Comparison of ENCODE assay signal across 25 cellular contexts in the genomic region with DNA sequence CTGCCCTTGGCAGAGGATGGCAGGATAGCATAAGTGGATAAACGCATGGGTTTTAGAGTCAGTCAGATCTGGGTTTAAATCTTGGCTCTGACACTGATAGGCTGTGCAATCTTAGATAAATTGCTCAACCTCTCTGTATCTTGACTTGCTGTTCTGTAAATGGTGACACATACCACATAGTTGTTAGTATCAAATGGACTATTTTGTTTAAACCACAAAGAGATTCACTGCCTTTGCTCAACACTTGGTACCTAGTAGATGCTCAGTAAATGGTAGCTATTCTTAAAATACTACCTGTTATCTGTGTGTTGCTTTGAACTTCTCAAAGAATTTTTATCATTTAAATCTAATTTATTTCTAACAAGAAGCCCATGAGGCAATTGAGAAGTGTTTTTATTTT. TPM values are rescaled to one million over a fixed set of nuclear protein-coding genes. Genes with fewer than 3 reads are reported as not detected.
DNase-seq lines count a peak whose midpoint lies in the region; FAIRE-seq and TF ChIP-seq lines count a peak whose summit lies in the region.
"Had no signal": no experiment of that assay in that cellular context is flagged by ENCODE, and none has a peak within 500 bp of the region (broad histone marks: within the 10 kb centered on the region; RNA-seq: fewer than 3 reads in every experiment).

No MANE protein-coding gene starts in this region.

- H3K9me3 Mint-ChIP-seq in MCF 10A (ENCODE audit: unreplicated experiment) (no peaks in the 10 kb centered on the region), nephron progenitor cell (no peaks in the 10 kb centered on the region)
- H3K9me3 Mint-ChIP-seq: CD4-positive, CD25-positive, alpha-beta regulatory T cell; H9; HFFc6 had no signal

- H3K27me3 Mint-ChIP-seq in MCF 10A (ENCODE audit: insufficient read depth, unreplicated experiment) (no peaks in the 10 kb centered on the region), nephron progenitor cell (ENCODE audit: low read depth, poor library complexity) (peaks cover 5% of the 10 kb centered on the region)

- no peaks in the 10 kb centered on the region for H3K9me3 ChIP-seq in breast epithelium
- no peaks in the 10 kb centered on the region for H3K9me3 ChIP-seq in kidney (ENCODE audit: control insufficient read depth in 1 of 2, low read length in 2 of 2)
- H3K9me3 ChIP-seq: BE2C had no signal

- H3K27me3 ChIP-seq in breast epithelium (no peaks in the 10 kb centered on the region), dorsolateral prefrontal cortex (no peaks in the 10 kb centered on the region)
- H3K27me3 ChIP-seq: BE2C had no signal

- H3K4me1 Mint-ChIP-seq in MCF 10A (ENCODE audit: insufficient read depth, unreplicated experiment), result peaks cover 6% of the 10 kb centered on the region
- peaks cover 80% of the 10 kb centered on the region for H3K4me1 Mint-ChIP-seq in nephron progenitor cell

- TF ChIP-seq POLR2A in breast epithelium (IDR thresholded peaks at IDR 0.05), result no peak

- no peak for TF ChIP-seq CTCF in breast epithelium (IDR thresholded peaks at IDR 0.05)
- no peak for TF ChIP-seq CTCF in MCF 10A (IDR thresholded peaks at IDR 0.05; ENCODE audit: unreplicated experiment)
- TF ChIP-seq CTCF in dorsolateral prefrontal cortex (IDR thresholded peaks at IDR 0.05 in 54 of 56, conservative IDR thresholded peaks at IDR 0.05 in 2 of 56; ENCODE audit: low read depth in 1 of 56, partially characterized antibody in 56 of 56), result no peak
- no peak for TF ChIP-seq CTCF in nephron progenitor cell (IDR thresholded peaks at IDR 0.05)
- no peak for TF ChIP-seq CTCF in kidney (IDR thresholded peaks at IDR 0.05; ENCODE audit: borderline replicate concordance, extremely low read depth, insufficient read depth)

- H3K4me3 Mint-ChIP-seq in MCF 10A (ENCODE audit: unreplicated experiment) (no peak overlapping the region), nephron progenitor cell (no peak overlapping the region)
- H3K4me3 Mint-ChIP-seq: CD4-positive, CD25-positive, alpha-beta regulatory T cell; GM23338; H9; HFFc6 had no signal

- BruUV-seq in MCF 10A (replicated peaks; lab: Mats Ljungman, UMichigan), result no TSS peak

- no peak overlapping the region for H3K9ac ChIP-seq in kidney (ENCODE audit: low read length in 2 of 2)

- no peak for DNase-seq in breast epithelium (ENCODE audit: low spot score in 2 of 2)
- DNase-seq in MCF 10A (ENCODE audit: unreplicated experiment), result no peak
- no peak for DNase-seq in dorsolateral prefrontal cortex
- DNase-seq in nephron progenitor cell, result no peak
- DNase-seq in activated T-cell treated with anti-CD3 and anti-CD28 coated beads, Interleukin-2, amount 50 U/mL, for 48 hours, result no peak
- no peak for DNase-seq in DMS 273 treated with DMSO at 0.1 percent for 48 hours (lab: John Stamatoyannopoulos, UW)
- no peak for DNase-seq in kidney
- DNase-seq in NCI-H510A (lab: John Stamatoyannopoulos, UW), result no peak
- DNase-seq: BE2C; CD4-positive, CD25-positive, alpha-beta regulatory T cell; H9; HFFc6; KG1; MM.1S; NCI-H2029; NCI-H446; NCI-H526; NCI-H82; SHP77 had no signal

- POLR2A ChIA-PET in MCF 10A (lab: Yijun Ruan, JAX), result interaction anchor here (1.2 to 2.2 kb wide), 2 partner anchors 10 to 12 kb away, joined by 4 to 8 read pairs; no protein-coding TSS in a partner anchor

- FAIRE-seq in kidney (lab: Jason Lieb, UNC), result no peak
- FAIRE-seq: D721Med, G401.6 had no signal

- H3K36me3 Mint-ChIP-seq in MCF 10A (ENCODE audit: insufficient read depth, unreplicated experiment), result peaks cover 8% of the 10 kb centered on the region
- peaks cover 58% of the 10 kb centered on the region for H3K36me3 Mint-ChIP-seq in nephron progenitor cell (ENCODE audit: low read depth)
- H3K36me3 Mint-ChIP-seq: CD4-positive, CD25-positive, alpha-beta regulatory T cell had no signal

- H3K4me3 ChIP-seq in breast epithelium (no peak overlapping the region), dorsolateral prefrontal cortex (no peak overlapping the region), kidney (ENCODE audit: low read length in 2 of 2) (no peak overlapping the region)
- H3K4me3 ChIP-seq: GM23338 had no signal

- H3K27ac Mint-ChIP-seq in MCF 10A (ENCODE audit: low read depth, unreplicated experiment) (no peak overlapping the region), nephron progenitor cell (peak overlapping the region; percentile 97)
- H3K27ac Mint-ChIP-seq: CD4-positive, CD25-positive, alpha-beta regulatory T cell; GM23338; H9; HFFc6 had no signal

- peak overlapping the region; percentile 70 to 89 for H3K27ac ChIP-seq in breast epithelium
- H3K27ac ChIP-seq in dorsolateral prefrontal cortex, result peak overlapping the region in 30 of 59 donors; percentile 4 to 100 (median 90)
- no peak overlapping the region for H3K27ac ChIP-seq in kidney (ENCODE audit: low read depth in 2 of 2, low read length in 2 of 2)
- H3K27ac ChIP-seq: 22Rv1, RWPE1 had no signal

- intact Hi-C loops in breast epithelium (cut with DNase I; ENCODE audit: low total_unique reads) (no loop called here), MCF 10A (cut with micrococcal nuclease) (no loop called here), dorsolateral prefrontal cortex (cut with DNase I) (loop anchor here (10.0 kb wide), 2 partner anchors 176 to 216 kb away; a partner anchor contains a TSS), kidney (cut with DNase I) (no loop called here)

- H3K4me1 ChIP-seq in breast epithelium, result peaks cover 18 to 39% of the 10 kb centered on the region in 2 donors
- H3K4me1 ChIP-seq in kidney (ENCODE audit: control insufficient read depth in 1 of 2, insufficient read depth in 1 of 2, low read depth in 1 of 2, low read length in 2 of 2), result peaks cover 31 to 33% of the 10 kb centered on the region in 2 donors

- CTCF ChIA-PET in MCF 10A (lab: Yijun Ruan, JAX), result interaction anchor here (0.6 to 13.2 kb wide), 5 partner anchors 12 to 111 kb away, joined by 3 to 180 read pairs (median 4); no protein-coding TSS in a partner anchor

- H3K36me3 ChIP-seq in breast epithelium (no peaks in the 10 kb centered on the region), kidney (ENCODE audit: control insufficient read depth in 1 of 2, insufficient read depth in 2 of 2, low read length in 2 of 2) (no peaks in the 10 kb centered on the region)
- H3K36me3 ChIP-seq: BE2C had no signal

RNA-seq across cellular contexts. Expression of a gene that starts 39.5 kb away (rescaled TPM):
- not detected for total RNA-seq in breast epithelium
- 0.32 TPM in 1 of 2 replicates, not detected in the other for total RNA-seq in MCF 10A (2022)
- total RNA-seq in dorsolateral prefrontal cortex, result under 1 TPM in 10 of 120 experiments, not detected in 110; 0.35 to 0.76 (median 0.60) TPM
- total RNA-seq in kidney, result not detected
- polyA plus RNA-seq in kidney (ENCODE audit: insufficient read depth, low read depth, low replicate concordance), result not detected
- total RNA-seq: CD4-positive, CD25-positive, alpha-beta regulatory T cell; GM23338; H9; HFFc6; SK-MEL-5 had no signal
- polyA plus RNA-seq: CD4-positive, CD25-positive, alpha-beta regulatory T cell; GM23338 had no signal

Comparison
In these comparisons a context has a peak if more than half of its experiments do, and no peak if none do; other contexts are left out.
1. H3K27ac ChIP-seq: peak in breast epithelium (2 of 2) and dorsolateral prefrontal cortex (30 of 59); none in kidney (0 of 2).
2. intact Hi-C loops: an anchor here in dorsolateral prefrontal cortex (10.0 kb wide); none called in breast epithelium, MCF 10A and kidney.